1 cellular context compared by ENCODE assay signal in the genomic region with DNA sequence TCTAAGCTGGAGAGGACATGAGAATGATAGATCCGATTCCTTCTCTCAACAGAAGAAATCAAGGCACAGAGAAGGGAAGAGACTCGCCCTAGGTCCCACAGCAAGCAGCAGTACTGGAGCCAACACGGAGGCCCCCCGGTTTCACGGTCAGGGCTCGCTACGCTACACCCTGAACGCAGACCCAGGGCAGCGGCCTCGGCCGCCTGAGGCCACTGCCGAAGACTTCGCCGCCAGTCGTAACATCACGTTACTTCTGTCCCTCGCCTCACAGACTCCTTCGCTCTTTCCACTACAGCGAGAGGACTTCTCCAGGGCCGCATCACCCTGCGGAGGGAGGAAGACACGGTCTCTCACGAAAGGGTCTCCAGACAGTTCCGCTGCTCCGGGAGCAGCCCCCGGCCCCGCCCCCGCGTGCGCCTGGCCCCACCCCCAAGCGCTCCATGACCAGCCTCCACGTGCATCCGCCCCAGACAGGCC.
A peak's percentile ranks its signal among the peaks of the same experiment; 100 is the strongest.
TF ChIP-seq lines count a peak whose summit lies in the region.

No MANE protein-coding gene starts in this region.

TF ChIP-seq in HepG2, 621 proteins besides CTCF, POLR2A, EP300 and RAD21 (continued from another document and continues in another):
- no peak for TF ChIP-seq GPN1 (CRISPR knock-in tag; IDR thresholded peaks at IDR 0.05; ENCODE audit: borderline replicate concordance)
- TF ChIP-seq, protein P1, sequence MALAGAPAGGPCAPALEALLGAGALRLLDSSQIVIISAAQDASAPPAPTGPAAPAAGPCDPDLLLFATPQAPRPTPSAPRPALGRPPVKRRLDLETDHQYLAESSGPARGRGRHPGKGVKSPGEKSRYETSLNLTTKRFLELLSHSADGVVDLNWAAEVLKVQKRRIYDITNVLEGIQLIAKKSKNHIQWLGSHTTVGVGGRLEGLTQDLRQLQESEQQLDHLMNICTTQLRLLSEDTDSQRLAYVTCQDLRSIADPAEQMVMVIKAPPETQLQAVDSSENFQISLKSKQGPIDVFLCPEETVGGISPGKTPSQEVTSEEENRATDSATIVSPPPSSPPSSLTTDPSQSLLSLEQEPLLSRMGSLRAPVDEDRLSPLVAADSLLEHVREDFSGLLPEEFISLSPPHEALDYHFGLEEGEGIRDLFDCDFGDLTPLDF (CRISPR knock-in tag; IDR thresholded peaks at IDR 0.05) = no peak
- no peak for TF ChIP-seq ZNF225 (CRISPR knock-in tag; IDR thresholded peaks at IDR 0.05)
- TF ChIP-seq, protein P2, sequence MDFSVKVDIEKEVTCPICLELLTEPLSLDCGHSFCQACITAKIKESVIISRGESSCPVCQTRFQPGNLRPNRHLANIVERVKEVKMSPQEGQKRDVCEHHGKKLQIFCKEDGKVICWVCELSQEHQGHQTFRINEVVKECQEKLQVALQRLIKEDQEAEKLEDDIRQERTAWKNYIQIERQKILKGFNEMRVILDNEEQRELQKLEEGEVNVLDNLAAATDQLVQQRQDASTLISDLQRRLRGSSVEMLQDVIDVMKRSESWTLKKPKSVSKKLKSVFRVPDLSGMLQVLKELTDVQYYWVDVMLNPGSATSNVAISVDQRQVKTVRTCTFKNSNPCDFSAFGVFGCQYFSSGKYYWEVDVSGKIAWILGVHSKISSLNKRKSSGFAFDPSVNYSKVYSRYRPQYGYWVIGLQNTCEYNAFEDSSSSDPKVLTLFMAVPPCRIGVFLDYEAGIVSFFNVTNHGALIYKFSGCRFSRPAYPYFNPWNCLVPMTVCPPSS (IDR thresholded peaks at IDR 0.05) = no peak
- no peak for TF ChIP-seq CCAR2 (optimal IDR thresholded peaks at IDR 0.05; ENCODE audit: low read depth, low read length)
- no peak for TF ChIP-seq KLF13 (CRISPR knock-in tag; IDR thresholded peaks at IDR 0.05)
- no peak for TF ChIP-seq ZNF205 (CRISPR knock-in tag; IDR thresholded peaks at IDR 0.05)
- no peak for TF ChIP-seq SP2 (CRISPR knock-in tag; IDR thresholded peaks at IDR 0.05)
- no peak for TF ChIP-seq ZNF563 (CRISPR knock-in tag; IDR thresholded peaks at IDR 0.05)
- no peak for TF ChIP-seq CBFB (CRISPR knock-in tag; IDR thresholded peaks at IDR 0.05)
- TF ChIP-seq REPIN1 (CRISPR knock-in tag; IDR thresholded peaks at IDR 0.05; ENCODE audit: borderline replicate concordance, low read depth) = no peak
- TF ChIP-seq ZNF232 (CRISPR knock-in tag; IDR thresholded peaks at IDR 0.05; ENCODE audit: borderline replicate concordance) = no peak
- TF ChIP-seq, protein P3, sequence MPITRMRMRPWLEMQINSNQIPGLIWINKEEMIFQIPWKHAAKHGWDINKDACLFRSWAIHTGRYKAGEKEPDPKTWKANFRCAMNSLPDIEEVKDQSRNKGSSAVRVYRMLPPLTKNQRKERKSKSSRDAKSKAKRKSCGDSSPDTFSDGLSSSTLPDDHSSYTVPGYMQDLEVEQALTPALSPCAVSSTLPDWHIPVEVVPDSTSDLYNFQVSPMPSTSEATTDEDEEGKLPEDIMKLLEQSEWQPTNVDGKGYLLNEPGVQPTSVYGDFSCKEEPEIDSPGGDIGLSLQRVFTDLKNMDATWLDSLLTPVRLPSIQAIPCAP (CRISPR knock-in tag; IDR thresholded peaks at IDR 0.05; ENCODE audit: low read depth) = no peak
- TF ChIP-seq ZNF747 (CRISPR knock-in tag; IDR thresholded peaks at IDR 0.05; ENCODE audit: borderline replicate concordance) = 0 out of 2 replicates have a peak, but pooled peaks have one; percentile 41
- no peak for TF ChIP-seq ARNT2 (CRISPR knock-in tag; IDR thresholded peaks at IDR 0.05; ENCODE audit: low read depth)
- TF ChIP-seq, protein P4, sequence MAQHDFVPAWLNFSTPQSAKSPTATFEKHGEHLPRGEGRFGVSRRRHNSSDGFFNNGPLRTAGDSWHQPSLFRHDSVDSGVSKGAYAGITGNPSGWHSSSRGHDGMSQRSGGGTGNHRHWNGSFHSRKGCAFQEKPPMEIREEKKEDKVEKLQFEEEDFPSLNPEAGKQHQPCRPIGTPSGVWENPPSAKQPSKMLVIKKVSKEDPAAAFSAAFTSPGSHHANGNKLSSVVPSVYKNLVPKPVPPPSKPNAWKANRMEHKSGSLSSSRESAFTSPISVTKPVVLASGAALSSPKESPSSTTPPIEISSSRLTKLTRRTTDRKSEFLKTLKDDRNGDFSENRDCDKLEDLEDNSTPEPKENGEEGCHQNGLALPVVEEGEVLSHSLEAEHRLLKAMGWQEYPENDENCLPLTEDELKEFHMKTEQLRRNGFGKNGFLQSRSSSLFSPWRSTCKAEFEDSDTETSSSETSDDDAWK (CRISPR knock-in tag; IDR thresholded peaks at IDR 0.05) = no peak
- TF ChIP-seq ZNF441 (CRISPR knock-in tag; IDR thresholded peaks at IDR 0.05; ENCODE audit: borderline replicate concordance) = no peak
- no peak for TF ChIP-seq FOXM1 (CRISPR knock-in tag; IDR thresholded peaks at IDR 0.05)
- 0 out of 2 replicates have a peak, but pooled peaks have one; percentile 56 for TF ChIP-seq ZSCAN31 (CRISPR knock-in tag; IDR thresholded peaks at IDR 0.05; ENCODE audit: low read depth)
- TF ChIP-seq, protein P5, sequence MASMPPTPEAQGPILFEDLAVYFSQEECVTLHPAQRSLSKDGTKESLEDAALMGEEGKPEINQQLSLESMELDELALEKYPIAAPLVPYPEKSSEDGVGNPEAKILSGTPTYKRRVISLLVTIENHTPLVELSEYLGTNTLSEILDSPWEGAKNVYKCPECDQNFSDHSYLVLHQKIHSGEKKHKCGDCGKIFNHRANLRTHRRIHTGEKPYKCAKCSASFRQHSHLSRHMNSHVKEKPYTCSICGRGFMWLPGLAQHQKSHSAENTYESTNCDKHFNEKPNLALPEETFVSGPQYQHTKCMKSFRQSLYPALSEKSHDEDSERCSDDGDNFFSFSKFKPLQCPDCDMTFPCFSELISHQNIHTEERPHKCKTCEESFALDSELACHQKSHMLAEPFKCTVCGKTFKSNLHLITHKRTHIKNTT (CRISPR knock-in tag; IDR thresholded peaks at IDR 0.05) = no peak
- peak; percentile 65; the same call in 1 of the 2 replicates for TF ChIP-seq ZSCAN30 (CRISPR knock-in tag; IDR thresholded peaks at IDR 0.05)
- peak; percentile 21; the same call in 1 of the 2 replicates for TF ChIP-seq ZBTB7B (CRISPR knock-in tag; IDR thresholded peaks at IDR 0.05)
- no peak for TF ChIP-seq NFIC (IDR thresholded peaks at IDR 0.05; ENCODE audit: low read length)
- TF ChIP-seq, protein P6, sequence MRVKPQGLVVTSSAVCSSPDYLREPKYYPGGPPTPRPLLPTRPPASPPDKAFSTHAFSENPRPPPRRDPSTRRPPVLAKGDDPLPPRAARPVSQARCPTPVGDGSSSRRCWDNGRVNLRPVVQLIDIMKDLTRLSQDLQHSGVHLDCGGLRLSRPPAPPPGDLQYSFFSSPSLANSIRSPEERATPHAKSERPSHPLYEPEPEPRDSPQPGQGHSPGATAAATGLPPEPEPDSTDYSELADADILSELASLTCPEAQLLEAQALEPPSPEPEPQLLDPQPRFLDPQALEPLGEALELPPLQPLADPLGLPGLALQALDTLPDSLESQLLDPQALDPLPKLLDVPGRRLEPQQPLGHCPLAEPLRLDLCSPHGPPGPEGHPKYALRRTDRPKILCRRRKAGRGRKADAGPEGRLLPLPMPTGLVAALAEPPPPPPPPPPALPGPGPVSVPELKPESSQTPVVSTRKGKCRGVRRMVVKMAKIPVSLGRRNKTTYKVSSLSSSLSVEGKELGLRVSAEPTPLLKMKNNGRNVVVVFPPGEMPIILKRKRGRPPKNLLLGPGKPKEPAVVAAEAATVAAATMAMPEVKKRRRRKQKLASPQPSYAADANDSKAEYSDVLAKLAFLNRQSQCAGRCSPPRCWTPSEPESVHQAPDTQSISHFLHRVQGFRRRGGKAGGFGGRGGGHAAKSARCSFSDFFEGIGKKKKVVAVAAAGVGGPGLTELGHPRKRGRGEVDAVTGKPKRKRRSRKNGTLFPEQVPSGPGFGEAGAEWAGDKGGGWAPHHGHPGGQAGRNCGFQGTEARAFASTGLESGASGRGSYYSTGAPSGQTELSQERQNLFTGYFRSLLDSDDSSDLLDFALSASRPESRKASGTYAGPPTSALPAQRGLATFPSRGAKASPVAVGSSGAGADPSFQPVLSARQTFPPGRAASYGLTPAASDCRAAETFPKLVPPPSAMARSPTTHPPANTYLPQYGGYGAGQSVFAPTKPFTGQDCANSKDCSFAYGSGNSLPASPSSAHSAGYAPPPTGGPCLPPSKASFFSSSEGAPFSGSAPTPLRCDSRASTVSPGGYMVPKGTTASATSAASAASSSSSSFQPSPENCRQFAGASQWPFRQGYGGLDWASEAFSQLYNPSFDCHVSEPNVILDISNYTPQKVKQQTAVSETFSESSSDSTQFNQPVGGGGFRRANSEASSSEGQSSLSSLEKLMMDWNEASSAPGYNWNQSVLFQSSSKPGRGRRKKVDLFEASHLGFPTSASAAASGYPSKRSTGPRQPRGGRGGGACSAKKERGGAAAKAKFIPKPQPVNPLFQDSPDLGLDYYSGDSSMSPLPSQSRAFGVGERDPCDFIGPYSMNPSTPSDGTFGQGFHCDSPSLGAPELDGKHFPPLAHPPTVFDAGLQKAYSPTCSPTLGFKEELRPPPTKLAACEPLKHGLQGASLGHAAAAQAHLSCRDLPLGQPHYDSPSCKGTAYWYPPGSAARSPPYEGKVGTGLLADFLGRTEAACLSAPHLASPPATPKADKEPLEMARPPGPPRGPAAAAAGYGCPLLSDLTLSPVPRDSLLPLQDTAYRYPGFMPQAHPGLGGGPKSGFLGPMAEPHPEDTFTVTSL (CRISPR knock-in tag; IDR thresholded peaks at IDR 0.05; ENCODE audit: borderline replicate concordance) = no peak
- no peak; the same call in 1 of the 2 replicates for TF ChIP-seq YEATS4 (CRISPR knock-in tag; IDR thresholded peaks at IDR 0.05; ENCODE audit: borderline replicate concordance)
- TF ChIP-seq, protein P7, sequence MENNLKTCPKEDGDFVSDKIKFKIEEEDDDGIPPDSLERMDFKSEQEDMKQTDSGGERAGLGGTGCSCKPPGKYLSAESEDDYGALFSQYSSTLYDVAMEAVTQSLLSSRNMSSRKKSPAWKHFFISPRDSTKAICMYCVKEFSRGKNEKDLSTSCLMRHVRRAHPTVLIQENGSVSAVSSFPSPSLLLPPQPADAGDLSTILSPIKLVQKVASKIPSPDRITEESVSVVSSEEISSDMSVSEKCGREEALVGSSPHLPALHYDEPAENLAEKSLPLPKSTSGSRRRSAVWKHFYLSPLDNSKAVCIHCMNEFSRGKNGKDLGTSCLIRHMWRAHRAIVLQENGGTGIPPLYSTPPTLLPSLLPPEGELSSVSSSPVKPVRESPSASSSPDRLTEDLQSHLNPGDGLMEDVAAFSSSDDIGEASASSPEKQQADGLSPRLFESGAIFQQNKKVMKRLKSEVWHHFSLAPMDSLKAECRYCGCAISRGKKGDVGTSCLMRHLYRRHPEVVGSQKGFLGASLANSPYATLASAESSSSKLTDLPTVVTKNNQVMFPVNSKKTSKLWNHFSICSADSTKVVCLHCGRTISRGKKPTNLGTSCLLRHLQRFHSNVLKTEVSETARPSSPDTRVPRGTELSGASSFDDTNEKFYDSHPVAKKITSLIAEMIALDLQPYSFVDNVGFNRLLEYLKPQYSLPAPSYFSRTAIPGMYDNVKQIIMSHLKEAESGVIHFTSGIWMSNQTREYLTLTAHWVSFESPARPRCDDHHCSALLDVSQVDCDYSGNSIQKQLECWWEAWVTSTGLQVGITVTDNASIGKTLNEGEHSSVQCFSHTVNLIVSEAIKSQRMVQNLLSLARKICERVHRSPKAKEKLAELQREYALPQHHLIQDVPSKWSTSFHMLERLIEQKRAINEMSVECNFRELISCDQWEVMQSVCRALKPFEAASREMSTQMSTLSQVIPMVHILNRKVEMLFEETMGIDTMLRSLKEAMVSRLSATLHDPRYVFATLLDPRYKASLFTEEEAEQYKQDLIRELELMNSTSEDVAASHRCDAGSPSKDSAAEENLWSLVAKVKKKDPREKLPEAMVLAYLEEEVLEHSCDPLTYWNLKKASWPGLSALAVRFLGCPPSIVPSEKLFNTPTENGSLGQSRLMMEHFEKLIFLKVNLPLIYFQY (CRISPR knock-in tag; IDR thresholded peaks at IDR 0.05; ENCODE audit: borderline replicate concordance) = no peak
- TF ChIP-seq TGIF2 (CRISPR knock-in tag; IDR thresholded peaks at IDR 0.05) = no peak
- peak; percentile 69 for TF ChIP-seq HNRNPLL (IDR thresholded peaks at IDR 0.05; ENCODE audit: low read depth, low read length, poor library complexity, severe bottlenecking)
- no peak for TF ChIP-seq MAFG (CRISPR knock-in tag; IDR thresholded peaks at IDR 0.05)
- no peak for TF ChIP-seq SRSF4 (IDR thresholded peaks at IDR 0.05; ENCODE audit: low read depth, low read length, poor library complexity, severe bottlenecking)
- no peak for TF ChIP-seq PPARG (CRISPR knock-in tag; conservative IDR thresholded peaks at IDR 0.05)
- TF ChIP-seq ZNF44 (CRISPR knock-in tag; IDR thresholded peaks at IDR 0.05) = no peak
- TF ChIP-seq ZNF430 (CRISPR knock-in tag; IDR thresholded peaks at IDR 0.05) = no peak
- no peak for TF ChIP-seq SAP130 (CRISPR knock-in tag; IDR thresholded peaks at IDR 0.05; ENCODE audit: low read depth)
- no peak for TF ChIP-seq ZNF468 (CRISPR knock-in tag; IDR thresholded peaks at IDR 0.05)
- TF ChIP-seq PLRG1 (conservative IDR thresholded peaks at IDR 0.05) = no peak
- no peak for TF ChIP-seq SP4 (CRISPR knock-in tag; IDR thresholded peaks at IDR 0.05)
- no peak for TF ChIP-seq HIVEP1 (CRISPR knock-in tag; IDR thresholded peaks at IDR 0.05)
- no peak for TF ChIP-seq KAT7 (CRISPR knock-in tag; IDR thresholded peaks at IDR 0.05; ENCODE audit: borderline replicate concordance)
- no peak for TF ChIP-seq ZNF124 (CRISPR knock-in tag; IDR thresholded peaks at IDR 0.05)
- no peak for TF ChIP-seq CCDC6 (CRISPR knock-in tag; IDR thresholded peaks at IDR 0.05)
- no peak for TF ChIP-seq RBM22 (optimal IDR thresholded peaks at IDR 0.05; ENCODE audit: low read length)
- TF ChIP-seq TCF7L2 (IDR thresholded peaks at IDR 0.05; ENCODE audit: low read depth, low read length) = no peak
- no peak for TF ChIP-seq ZMAT3 (CRISPR knock-in tag; conservative IDR thresholded peaks at IDR 0.05)
- no peak for TF ChIP-seq ZNF101 (CRISPR knock-in tag; IDR thresholded peaks at IDR 0.05; ENCODE audit: borderline replicate concordance, low read depth)
- TF ChIP-seq SRF (IDR thresholded peaks at IDR 0.05; ENCODE audit: low read depth, low read length) = no peak
- TF ChIP-seq ETV5 (CRISPR knock-in tag; IDR thresholded peaks at IDR 0.05; ENCODE audit: borderline replicate concordance) = 0 out of 2 replicates have a peak, but pooled peaks have one; percentile 9
- no peak for TF ChIP-seq ZNF263 (CRISPR knock-in tag; IDR thresholded peaks at IDR 0.05)
- peak; percentile 6; the same call in 1 of the 2 replicates for TF ChIP-seq PHF20 (CRISPR knock-in tag; IDR thresholded peaks at IDR 0.05)
- TF ChIP-seq, protein P8, sequence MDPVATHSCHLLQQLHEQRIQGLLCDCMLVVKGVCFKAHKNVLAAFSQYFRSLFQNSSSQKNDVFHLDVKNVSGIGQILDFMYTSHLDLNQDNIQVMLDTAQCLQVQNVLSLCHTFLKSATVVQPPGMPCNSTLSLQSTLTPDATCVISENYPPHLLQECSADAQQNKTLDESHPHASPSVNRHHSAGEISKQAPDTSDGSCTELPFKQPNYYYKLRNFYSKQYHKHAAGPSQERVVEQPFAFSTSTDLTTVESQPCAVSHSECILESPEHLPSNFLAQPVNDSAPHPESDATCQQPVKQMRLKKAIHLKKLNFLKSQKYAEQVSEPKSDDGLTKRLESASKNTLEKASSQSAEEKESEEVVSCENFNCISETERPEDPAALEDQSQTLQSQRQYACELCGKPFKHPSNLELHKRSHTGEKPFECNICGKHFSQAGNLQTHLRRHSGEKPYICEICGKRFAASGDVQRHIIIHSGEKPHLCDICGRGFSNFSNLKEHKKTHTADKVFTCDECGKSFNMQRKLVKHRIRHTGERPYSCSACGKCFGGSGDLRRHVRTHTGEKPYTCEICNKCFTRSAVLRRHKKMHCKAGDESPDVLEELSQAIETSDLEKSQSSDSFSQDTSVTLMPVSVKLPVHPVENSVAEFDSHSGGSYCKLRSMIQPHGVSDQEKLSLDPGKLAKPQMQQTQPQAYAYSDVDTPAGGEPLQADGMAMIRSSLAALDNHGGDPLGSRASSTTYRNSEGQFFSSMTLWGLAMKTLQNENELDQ (CRISPR knock-in tag; IDR thresholded peaks at IDR 0.05; ENCODE audit: borderline replicate concordance) = no peak
- no peak for TF ChIP-seq NR3C1 (CRISPR knock-in tag; IDR thresholded peaks at IDR 0.05)
